ENCODE assay signal across 18 cellular contexts in genomic region chr1:14535619-14536355, GRCh38.
DNase-seq lines count a peak whose midpoint lies in the region; FAIRE-seq and TF ChIP-seq lines count a peak whose summit lies in the region.
"Had no signal": no experiment of that assay in that cellular context is flagged by ENCODE, and none has a peak within 500 bp of the region (broad histone marks: within the 10 kb centered on the region; RNA-seq: fewer than 3 reads in every experiment).

No MANE protein-coding gene starts in this region.

- H3K27ac ChIP-seq in liver (ENCODE audit: low read depth in 1 of 2, low read length in 2 of 2), result no peak overlapping the region
- H3K27ac ChIP-seq: A549, C4-2B had no signal

- peaks cover 0 to 10% (median 0%) of the 10 kb centered on the region in 4 donors for H3K9me3 ChIP-seq in liver (ENCODE audit: control insufficient read depth in 4 of 4, low read length in 3 of 4)
- H3K9me3 ChIP-seq: A549, BE2C had no signal

- TF ChIP-seq CTCF in fibroblast of mammary gland (conservative IDR thresholded peaks at IDR 0.05; ENCODE audit: control insufficient read depth, insufficient read depth, low read depth, low read length) (no peak), liver (IDR thresholded peaks at IDR 0.05; ENCODE audit: low read depth, low read length, missing input control) (no peak), progenitor cell of endocrine pancreas (IDR thresholded peaks at IDR 0.05; ENCODE audit: unreplicated experiment) (no peak)

- no peaks in the 10 kb centered on the region for H3K4me1 ChIP-seq in liver (ENCODE audit: control insufficient read depth in 4 of 4, insufficient read depth in 4 of 4, low read length in 3 of 4)
- H3K4me1 ChIP-seq: A549, BE2C had no signal

- peaks cover 6% of the 10 kb centered on the region for H3K27me3 Mint-ChIP-seq in progenitor cell of endocrine pancreas
- peaks cover 10% of the 10 kb centered on the region for H3K27me3 Mint-ChIP-seq in activated T-cell treated with anti-CD3 and anti-CD28 coated beads, Interleukin-2, amount 50 U/mL, for 24 hours

- no peak for TF ChIP-seq POLR2A in GM12891 (IDR thresholded peaks at IDR 0.05; ENCODE audit: low read depth, low read length)

- H3K9ac ChIP-seq in liver (ENCODE audit: low read depth in 1 of 2, low read length in 2 of 2), result no peak overlapping the region

- FAIRE-seq in GM12891 (lab: Jason Lieb, UNC), result no peak
- FAIRE-seq: A549, GM19239, H1 had no signal

- peaks cover 11% of the 10 kb centered on the region for H3K9me3 Mint-ChIP-seq in progenitor cell of endocrine pancreas (ENCODE audit: low read depth)
- peaks cover 2% of the 10 kb centered on the region for H3K9me3 Mint-ChIP-seq in activated T-cell treated with anti-CD3 and anti-CD28 coated beads, Interleukin-2, amount 50 U/mL, for 24 hours
- H3K9me3 Mint-ChIP-seq: CD8-positive, alpha-beta T cell had no signal

- WGBS in liver, result 62% methylated on average over 6 of the region's 6 CpGs

- H3K36me3 ChIP-seq in liver (ENCODE audit: control insufficient read depth in 4 of 4, insufficient read depth in 3 of 4, low read depth in 1 of 4, low read length in 3 of 4), result no peaks in the 10 kb centered on the region
- H3K36me3 ChIP-seq: BE2C had no signal

- peaks cover 0 to 8% (median under 1%) of the 10 kb centered on the region in 4 donors for H3K27me3 ChIP-seq in liver (ENCODE audit: control insufficient read depth in 4 of 4, insufficient read depth in 4 of 4, low read length in 3 of 4)
- H3K27me3 ChIP-seq: BE2C had no signal

- no peak for TF ChIP-seq RAD21 in liver (IDR thresholded peaks at IDR 0.05)

- H3K36me3 Mint-ChIP-seq in progenitor cell of endocrine pancreas (ENCODE audit: insufficient read depth), result peaks cover 1% of the 10 kb centered on the region
- H3K36me3 Mint-ChIP-seq in activated T-cell treated with anti-CD3 and anti-CD28 coated beads, Interleukin-2, amount 50 U/mL, for 24 hours (ENCODE audit: low read depth), result no peaks in the 10 kb centered on the region
- H3K36me3 Mint-ChIP-seq: CD8-positive, alpha-beta T cell; IgD-negative memory B cell had no signal

- H3K4me1 Mint-ChIP-seq in progenitor cell of endocrine pancreas (ENCODE audit: low read depth), result peaks cover 18% of the 10 kb centered on the region
- H3K4me1 Mint-ChIP-seq in activated T-cell treated with anti-CD3 and anti-CD28 coated beads, Interleukin-2, amount 50 U/mL, for 24 hours (ENCODE audit: low read depth), result no peaks in the 10 kb centered on the region

- no peak overlapping the region for H3K4me3 Mint-ChIP-seq in progenitor cell of endocrine pancreas (ENCODE audit: low read depth)
- H3K4me3 Mint-ChIP-seq in activated T-cell treated with anti-CD3 and anti-CD28 coated beads, Interleukin-2, amount 50 U/mL, for 24 hours, result no peak overlapping the region
- H3K4me3 Mint-ChIP-seq: CD8-positive, alpha-beta T cell; IgD-negative memory B cell had no signal

- H3K4me3 ChIP-seq in fibroblast of mammary gland (ENCODE audit: control insufficient read depth, low read depth, low read length) (no peak overlapping the region), liver (ENCODE audit: low read depth in 1 of 3, low read length in 3 of 3) (no peak overlapping the region)
- H3K4me3 ChIP-seq: A549 had no signal

- H3K27ac Mint-ChIP-seq in progenitor cell of endocrine pancreas, result peak overlapping the region; percentile 70
- no peak overlapping the region for H3K27ac Mint-ChIP-seq in activated T-cell treated with anti-CD3 and anti-CD28 coated beads, Interleukin-2, amount 50 U/mL, for 24 hours
- H3K27ac Mint-ChIP-seq: CD8-positive, alpha-beta T cell; IgD-negative memory B cell had no signal

- DNase-seq in NCI-H146 treated with DMSO at 0.1 percent for 48 hours (lab: John Stamatoyannopoulos, UW; ENCODE audit: unreplicated experiment) (peak; percentile 7), fibroblast of mammary gland (ENCODE audit: low read depth) (peak; percentile 67), progenitor cell of endocrine pancreas (ENCODE audit: low spot score, unreplicated experiment) (no peak), GM12891 (ENCODE audit: insufficient read length, low spot score) (no peak), NOMO-1 treated with dmso at 0.1 percent for 144 hours (lab: John Stamatoyannopoulos, UW; ENCODE audit: unreplicated experiment) (no peak), A172 (ENCODE audit: low spot score) (no peak)
- DNase-seq in activated T-cell treated with anti-CD3 and anti-CD28 coated beads, Interleukin-2, amount 50 U/mL, for 24 hours, result no peak
- DNase-seq: BE2C; CD8-positive, alpha-beta T cell; COR-L47; DND-41; GDM1 had no signal

TF ChIP-seq in liver, 16 proteins besides CTCF, POLR2A, EP300 and RAD21 (continues in another document):
- TF ChIP-seq MAX (IDR thresholded peaks at IDR 0.05), result no peak
- peak; percentile 65 for TF ChIP-seq HNF4G (IDR thresholded peaks at IDR 0.05)
- peak; percentile 73 to 78 for TF ChIP-seq HNF4A (conservative IDR thresholded peaks at IDR 0.05)
- TF ChIP-seq YY1 (IDR thresholded peaks at IDR 0.05), result no peak
- TF ChIP-seq, protein P1, sequence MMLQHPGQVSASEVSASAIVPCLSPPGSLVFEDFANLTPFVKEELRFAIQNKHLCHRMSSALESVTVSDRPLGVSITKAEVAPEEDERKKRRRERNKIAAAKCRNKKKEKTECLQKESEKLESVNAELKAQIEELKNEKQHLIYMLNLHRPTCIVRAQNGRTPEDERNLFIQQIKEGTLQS (IDR thresholded peaks at IDR 0.05), result no peak
- no peak for TF ChIP-seq EGR1 (IDR thresholded peaks at IDR 0.05; ENCODE audit: low read depth in 2 of 2)
- TF ChIP-seq, protein P2, sequence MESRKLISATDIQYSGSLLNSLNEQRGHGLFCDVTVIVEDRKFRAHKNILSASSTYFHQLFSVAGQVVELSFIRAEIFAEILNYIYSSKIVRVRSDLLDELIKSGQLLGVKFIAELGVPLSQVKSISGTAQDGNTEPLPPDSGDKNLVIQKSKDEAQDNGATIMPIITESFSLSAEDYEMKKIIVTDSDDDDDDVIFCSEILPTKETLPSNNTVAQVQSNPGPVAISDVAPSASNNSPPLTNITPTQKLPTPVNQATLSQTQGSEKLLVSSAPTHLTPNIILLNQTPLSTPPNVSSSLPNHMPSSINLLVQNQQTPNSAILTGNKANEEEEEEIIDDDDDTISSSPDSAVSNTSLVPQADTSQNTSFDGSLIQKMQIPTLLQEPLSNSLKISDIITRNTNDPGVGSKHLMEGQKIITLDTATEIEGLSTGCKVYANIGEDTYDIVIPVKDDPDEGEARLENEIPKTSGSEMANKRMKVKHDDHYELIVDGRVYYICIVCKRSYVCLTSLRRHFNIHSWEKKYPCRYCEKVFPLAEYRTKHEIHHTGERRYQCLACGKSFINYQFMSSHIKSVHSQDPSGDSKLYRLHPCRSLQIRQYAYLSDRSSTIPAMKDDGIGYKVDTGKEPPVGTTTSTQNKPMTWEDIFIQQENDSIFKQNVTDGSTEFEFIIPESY (IDR thresholded peaks at IDR 0.05), result no peak
- no peak for TF ChIP-seq GABPA (IDR thresholded peaks at IDR 0.05 in 1 of 2, conservative IDR thresholded peaks at IDR 0.05 in 1 of 2)
- peak; percentile 53 for TF ChIP-seq FOXA2 (IDR thresholded peaks at IDR 0.05)
- TF ChIP-seq SP1 (IDR thresholded peaks at IDR 0.05), result peak; percentile 28
- no peak for TF ChIP-seq RXRA (IDR thresholded peaks at IDR 0.05)

TF ChIP-seq in GM12891, 5 proteins besides CTCF, POLR2A, EP300 and RAD21:
- TF ChIP-seq PAX5 (IDR thresholded peaks at IDR 0.05; ENCODE audit: insufficient read depth, low read length, severe bottlenecking) (no peak), TAF1 (IDR thresholded peaks at IDR 0.05; ENCODE audit: low read depth, low read length) (no peak)

Comparison
In these comparisons a context has a peak if more than half of its experiments do, and no peak if none do; other contexts are left out.
1. DNase-seq: peak in NCI-H146 treated with DMSO at 0.1 percent for 48 hours (single experiment) and fibroblast of mammary gland (single experiment); none in progenitor cell of endocrine pancreas (single experiment), GM12891 (single experiment), NOMO-1 treated with dmso at 0.1 percent for 144 hours (single experiment), activated T-cell treated with anti-CD3 and anti-CD28 coated beads, Interleukin-2, amount 50 U/mL, for 24 hours (single experiment) and A172 (single experiment).